In the genomic region with DNA sequence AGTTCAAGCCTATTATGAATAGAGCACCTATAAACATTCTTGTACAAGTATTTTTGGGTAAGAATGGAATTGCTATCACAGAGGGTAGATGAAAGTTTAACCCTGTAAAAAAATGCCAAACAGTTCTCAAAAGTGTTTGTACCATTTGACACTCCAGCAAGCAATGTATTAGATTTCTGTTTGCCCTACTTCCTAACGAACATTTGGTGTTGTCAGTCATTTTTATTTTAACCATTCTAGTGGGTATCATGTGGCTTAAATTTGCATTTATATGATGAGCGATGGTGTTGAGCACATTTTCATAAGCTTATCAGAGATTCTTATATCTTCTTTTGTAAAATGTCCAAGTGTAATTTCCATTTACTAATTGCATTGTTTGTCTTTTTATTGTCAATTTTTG, we compare ENCODE assay signal across 19 cellular contexts.
DNase-seq lines count a peak whose midpoint lies in the region; ATAC-seq and TF ChIP-seq lines count a peak whose summit lies in the region.
"Had no signal": no experiment of that assay in that cellular context is flagged by ENCODE, and none has a peak within 500 bp of the region (broad histone marks: within the 10 kb centered on the region; RNA-seq: fewer than 3 reads in every experiment).

No MANE protein-coding gene starts in this region.

- no peak overlapping the region for H3K4me3 ChIP-seq in gastrocnemius medialis
- peak overlapping the region in 1 of 3 donors; percentile 15 for H3K4me3 ChIP-seq in skeletal muscle tissue (ENCODE audit: low read length in 3 of 3)
- H3K4me3 ChIP-seq in left lung: no peak overlapping the region
- H3K4me3 ChIP-seq: BLaER1, GM12878 had no signal

- H3K36me3 ChIP-seq in gastrocnemius medialis (no peaks in the 10 kb centered on the region), skeletal muscle tissue (ENCODE audit: control insufficient read depth in 3 of 3, insufficient read depth in 3 of 3, low read length in 3 of 3) (no peaks in the 10 kb centered on the region), left lung (no peaks in the 10 kb centered on the region)
- H3K36me3 ChIP-seq: BE2C, BLaER1 had no signal

- no peak for TF ChIP-seq POLR2A in gastrocnemius medialis (IDR thresholded peaks at IDR 0.05)

- intact Hi-C loops in gastrocnemius medialis (cut with DNase I; ENCODE audit: low total_unique reads) (loop anchor here (10.0 kb wide), 1 partner anchor 598 kb away; no protein-coding TSS in a partner anchor), left lung (cut with DNase I) (no loop called here)

- H3K27me3 ChIP-seq in gastrocnemius medialis: no peaks in the 10 kb centered on the region
- no peaks in the 10 kb centered on the region for H3K27me3 ChIP-seq in skeletal muscle tissue (ENCODE audit: control insufficient read depth in 3 of 3, insufficient read depth in 3 of 3, low read length in 3 of 3)
- H3K27me3 ChIP-seq in left lung: no peaks in the 10 kb centered on the region
- H3K27me3 ChIP-seq: BE2C, BLaER1 had no signal

- H3K9ac ChIP-seq in skeletal muscle tissue (ENCODE audit: low read depth in 1 of 3, low read length in 3 of 3): no peak overlapping the region
- H3K9ac ChIP-seq: BLaER1 had no signal

- peak; percentile 31 for DNase-seq in LHCN-M2 (ENCODE audit: low read depth)
- DNase-seq in myocyte (ENCODE audit: low read depth): peak; percentile 39
- DNase-seq in gastrocnemius medialis: no peak
- DNase-seq in NCI-H446 (lab: John Stamatoyannopoulos, UW): no peak
- DNase-seq in DMS 273 treated with DMSO at 0.1 percent for 48 hours (lab: John Stamatoyannopoulos, UW): no peak
- no peak for DNase-seq in left lung
- DNase-seq: 8988T; ACHN; BE2C; C1 segment of cervical spinal cord; CD4-positive, alpha-beta memory T cell; CD4-positive, CD25-positive, alpha-beta regulatory T cell; CD8-positive, alpha-beta memory T cell; COR-L47; DMS79 treated with DMSO at 0.1 percent for 48 hours; GDM1 had no signal

- no peaks in the 10 kb centered on the region for H3K9me3 ChIP-seq in gastrocnemius medialis
- no peaks in the 10 kb centered on the region for H3K9me3 ChIP-seq in skeletal muscle tissue (ENCODE audit: control insufficient read depth in 3 of 3, low read length in 3 of 3)
- H3K9me3 ChIP-seq in left lung: no peaks in the 10 kb centered on the region
- H3K9me3 ChIP-seq: BE2C, BLaER1 had no signal

- H3K27ac ChIP-seq in gastrocnemius medialis: peak overlapping the region in 2 of 4 donors; percentile 46 to 53
- H3K27ac ChIP-seq in skeletal muscle tissue (ENCODE audit: low read depth, low read length): peak overlapping the region; percentile 11
- H3K27ac ChIP-seq in left lung: no peak overlapping the region
- H3K27ac ChIP-seq: BLaER1 had no signal

- ATAC-seq in gastrocnemius medialis (peak; percentile 55 to 63), left lung (no peak)
- ATAC-seq: GM12878 had no signal

- H3K4me1 ChIP-seq in gastrocnemius medialis: peaks cover 13 to 33% of the 10 kb centered on the region in 2 donors
- H3K4me1 ChIP-seq in skeletal muscle tissue (ENCODE audit: control insufficient read depth in 3 of 3, insufficient read depth in 3 of 3, low read length in 3 of 3): peaks cover 0 to 5% (median 4%) of the 10 kb centered on the region in 3 donors
- H3K4me1 ChIP-seq in left lung: no peaks in the 10 kb centered on the region
- H3K4me1 ChIP-seq: BE2C, BLaER1 had no signal

- TF ChIP-seq CTCF in gastrocnemius medialis (IDR thresholded peaks at IDR 0.05 in 4 of 5, conservative IDR thresholded peaks at IDR 0.05 in 1 of 5) (no peak), left lung (IDR thresholded peaks at IDR 0.05) (no peak)

- in situ Hi-C loops in gastrocnemius medialis (cut with MboI; ENCODE audit: low sequenced_read_pairs in 4 of 4): no loop called here

Comparison
In these comparisons a context has a peak if more than half of its experiments do, and no peak if none do; other contexts are left out.
1. DNase-seq: peak in LHCN-M2 (single experiment) and myocyte (single experiment); none in gastrocnemius medialis (0 of 2), NCI-H446 (0 of 2), DMS 273 treated with DMSO at 0.1 percent for 48 hours (single experiment) and left lung (0 of 2).